ENCODE assay signal across 8 cellular contexts in the genomic region with DNA sequence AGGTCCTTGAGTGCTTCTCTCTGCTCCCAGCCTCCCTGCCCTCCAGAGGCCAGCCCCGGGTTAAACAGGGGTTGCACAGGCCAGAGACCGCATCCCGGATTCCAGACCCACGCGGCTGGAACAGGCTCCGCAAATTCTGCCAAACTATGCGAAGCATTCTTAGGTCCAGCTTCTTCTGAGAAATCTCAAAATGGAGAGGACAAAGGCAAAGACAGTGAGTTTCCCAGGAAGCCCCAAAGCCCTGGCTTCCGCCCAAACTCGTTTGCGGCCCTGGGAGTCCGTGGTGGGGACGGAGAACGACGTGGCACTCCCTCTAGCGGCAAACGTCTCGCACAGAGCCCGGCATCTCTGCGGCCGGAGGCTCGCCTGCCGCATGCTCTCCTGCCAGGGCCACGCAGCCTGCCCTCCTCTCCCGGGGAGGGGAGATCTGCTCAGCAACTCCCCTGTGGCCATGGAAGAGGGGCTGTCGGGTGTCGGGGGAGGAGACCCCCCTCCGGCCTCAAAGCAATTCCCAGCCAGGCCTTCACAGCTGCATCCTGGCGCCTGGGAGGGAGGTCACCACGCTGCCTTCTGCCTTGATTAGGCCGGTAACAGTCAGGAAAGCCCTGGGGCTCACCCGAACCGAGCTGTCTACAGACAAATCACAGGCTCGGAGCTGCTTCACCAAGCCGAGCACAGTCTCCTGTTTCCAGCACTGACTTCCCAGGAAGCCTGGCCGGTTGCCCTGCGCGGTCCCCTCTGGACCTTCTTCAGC. TPM values are rescaled to one million over a fixed set of nuclear protein-coding genes. Genes with fewer than 3 reads are reported as not detected.
DNase-seq lines count a peak whose midpoint lies in the region; ATAC-seq and TF ChIP-seq lines count a peak whose summit lies in the region.
"Had no signal": no experiment of that assay in that cellular context is flagged by ENCODE, and none has a peak within 500 bp of the region (broad histone marks: within the 10 kb centered on the region; RNA-seq: fewer than 3 reads in every experiment).

No MANE protein-coding gene starts in this region.

- no peaks in the 10 kb centered on the region for H3K27me3 ChIP-seq in Karpas-422 (ENCODE audit: low read length)
- H3K27me3 ChIP-seq in colonic mucosa, result no peaks in the 10 kb centered on the region
- no peaks in the 10 kb centered on the region for H3K27me3 ChIP-seq in right lobe of liver

- no peaks in the 10 kb centered on the region for H4K20me1 ChIP-seq in Karpas-422 (ENCODE audit: insufficient read depth, low read depth, low read length)

- no peaks in the 10 kb centered on the region for H3K9me3 ChIP-seq in Karpas-422 (ENCODE audit: low read length)
- no peaks in the 10 kb centered on the region for H3K9me3 ChIP-seq in colonic mucosa
- no peaks in the 10 kb centered on the region for H3K9me3 ChIP-seq in right lobe of liver

- no peaks in the 10 kb centered on the region for H3K9me2 ChIP-seq in Karpas-422 (replicated peaks; ENCODE audit: insufficient read depth, low read length)

- no peaks in the 10 kb centered on the region for H3K79me2 ChIP-seq in Karpas-422 (ENCODE audit: low read length)

- no peak for TF ChIP-seq POLR2A in right lobe of liver (IDR thresholded peaks at IDR 0.05)

- WGBS in right lobe of liver (ENCODE audit: insufficient coverage, low coverage, low lambda C conversion rate, missing lambda C conversion rate), result no CpG with 5 or more reads among the region's 37 CpGs

- H3K36me3 ChIP-seq in Karpas-422 (ENCODE audit: insufficient read depth, low read length), result no peaks in the 10 kb centered on the region
- no peaks in the 10 kb centered on the region for H3K36me3 ChIP-seq in colonic mucosa
- no peaks in the 10 kb centered on the region for H3K36me3 ChIP-seq in right lobe of liver

- H3K9ac ChIP-seq in Karpas-422 (ENCODE audit: low read length) (no peak overlapping the region), colonic mucosa (ENCODE audit: low read depth in 2 of 2, low read length in 2 of 2) (no peak overlapping the region)

- TF ChIP-seq CTCF in GM12864 (IDR thresholded peaks at IDR 0.05; ENCODE audit: low read depth, low read length, missing control alignments), result peak; percentile 94
- TF ChIP-seq CTCF in WI38 (IDR thresholded peaks at IDR 0.05; ENCODE audit: low read depth, low read length), result peak; percentile 76
- TF ChIP-seq CTCF in colonic mucosa (IDR thresholded peaks at IDR 0.05), result peak; percentile 80
- TF ChIP-seq CTCF in right lobe of liver (IDR thresholded peaks at IDR 0.05), result peak; percentile 85 to 93 (median 87)

- H3K4me2 ChIP-seq in Karpas-422 (ENCODE audit: low read depth, low read length, poor library complexity, severe bottlenecking), result no peak overlapping the region

- no peak overlapping the region for H3K27ac ChIP-seq in Karpas-422 (ENCODE audit: low read length)
- no peak overlapping the region for H3K27ac ChIP-seq in colonic mucosa
- H3K27ac ChIP-seq in right lobe of liver, result no peak overlapping the region

- H2AFZ ChIP-seq in Karpas-422 (ENCODE audit: low read length), result no peak overlapping the region

- peak; percentile 21 for DNase-seq in GM12864 (ENCODE audit: low read depth)
- peak; percentile 18 for DNase-seq in GOT3 (lab: John Stamatoyannopoulos, UW)
- peak; percentile 56 for DNase-seq in Karpas-422
- DNase-seq in colonic mucosa, result peak; percentile 77
- DNase-seq in right lobe of liver, result peak; percentile 84 to 89 (median 86)
- DNase-seq in stimulated activated CD4-positive, alpha-beta T cell treated with anti-CD3 and anti-CD28 coated beads, Interleukin-4, amount 100 ng/mL, for 24 hours, result peak; percentile 60

- H3K4me3 ChIP-seq in GM12864 (ENCODE audit: low read depth, low read length) (no peak overlapping the region), Karpas-422 (ENCODE audit: low read length) (no peak overlapping the region), WI38 (ENCODE audit: low read depth, low read length) (no peak overlapping the region), colonic mucosa (no peak overlapping the region), right lobe of liver (no peak overlapping the region)
- H3K4me3 ChIP-seq: skin epidermis had no signal

- H3K4me1 ChIP-seq in Karpas-422 (ENCODE audit: low read length) (peaks cover 16% of the 10 kb centered on the region), colonic mucosa (no peaks in the 10 kb centered on the region), right lobe of liver (peaks cover 0 to 3% (median 0%) of the 10 kb centered on the region in 4 donors)

- peak; percentile 98 to 100 (median 99) for ATAC-seq in right lobe of liver

- intact Hi-C loops in colonic mucosa (cut with DNase I) (loop anchor here (10.0 kb wide), 2 partner anchors 327 to 447 kb away; no protein-coding TSS in a partner anchor), right lobe of liver (cut with DNase I) (no loop called here)

RNA-seq across cellular contexts. Expression of gene KLHL29, which starts 33.4 kb away (rescaled TPM):
- total RNA-seq in Karpas-422 (2014; rRNA removed; shearing (Covaris generic); ENCODE audit: low replicate concordance), result 3.2 and 3.8 TPM in 2 replicates
- total RNA-seq in colonic mucosa (1 to 10 TPM; 2.0 to 2.9 TPM), right lobe of liver (10 to 100 TPM in 2 of 6 experiments, 1 to 10 TPM in 4; 1.2 to 10.2 (median 6.4) TPM)

Comparison
In these comparisons a context has a peak if more than half of its experiments do, and no peak if none do; other contexts are left out.
1. DNase-seq: peak in every context shown above with its lines; median percentile 86 in right lobe of liver; 77 in colonic mucosa; 60 in stimulated activated CD4-positive, alpha-beta T cell treated with anti-CD3 and anti-CD28 coated beads, Interleukin-4, amount 100 ng/mL, for 24 hours; 56 in Karpas-422; 21 in GM12864; 18 in GOT3.